In genomic region chr11:36540998-36541397, GRCh38 we compare ENCODE assay signal across 9 cellular contexts. TPM values are rescaled to one million over a fixed set of nuclear protein-coding genes. Genes with fewer than 3 reads are reported as not detected.
DNase-seq lines count a peak whose midpoint lies in the region; ATAC-seq and TF ChIP-seq lines count a peak whose summit lies in the region.
"Had no signal": no experiment of that assay in that cellular context is flagged by ENCODE, and none has a peak within 500 bp of the region (broad histone marks: within the 10 kb centered on the region; RNA-seq: fewer than 3 reads in every experiment).

No MANE protein-coding gene starts in this region.

- peaks cover 20% of the 10 kb centered on the region for H3K27me3 ChIP-seq in adipocyte (replicated peaks; ENCODE audit: control insufficient read depth, insufficient read depth, low read length)
- H3K27me3 ChIP-seq in prostate gland (replicated peaks; ENCODE audit: insufficient read depth) = no peaks in the 10 kb centered on the region

- intact Hi-C loops in prostate gland (cut with DNase I) = no loop called here

- no peak overlapping the region for H3K9ac ChIP-seq in adipocyte (ENCODE audit: low read length)

- 58% methylated on average over 6 of the region's 6 CpGs for WGBS in prostate gland

- H3K4me3 ChIP-seq in adipocyte (ENCODE audit: low read length) = no peak overlapping the region
- no peak overlapping the region for H3K4me3 ChIP-seq in prostate gland

- H3K9me3 ChIP-seq in adipocyte (ENCODE audit: control insufficient read depth, low read length) (no peaks in the 10 kb centered on the region), prostate gland (no peaks in the 10 kb centered on the region)

- peak; percentile 99 for ATAC-seq in GM18868 (IDR thresholded peaks at IDR 0.05; ENCODE audit: unreplicated experiment)
- peak; percentile 90 for ATAC-seq in HG02970 (IDR thresholded peaks at IDR 0.05; ENCODE audit: low FRiP score, unreplicated experiment)

- TF ChIP-seq CTCF in prostate gland (IDR thresholded peaks at IDR 0.05) = no peak

- H3K36me3 ChIP-seq in adipocyte (ENCODE audit: control insufficient read depth, insufficient read depth, low read length, severe bottlenecking) (no peaks in the 10 kb centered on the region), prostate gland (no peaks in the 10 kb centered on the region)

- H3K4me1 ChIP-seq in adipocyte (ENCODE audit: control insufficient read depth, insufficient read depth, low read length) (no peaks in the 10 kb centered on the region), prostate gland (replicated peaks) (no peaks in the 10 kb centered on the region)

- TF ChIP-seq POLR2A in prostate gland (IDR thresholded peaks at IDR 0.05) = no peak

- no peak overlapping the region for H3K27ac ChIP-seq in prostate gland

- peak; percentile 51 for DNase-seq in COLO829 (ENCODE audit: low spot score)
- peak; percentile 43 for DNase-seq in NCI-H187 treated with DMSO at 0.1 percent for 48 hours (lab: John Stamatoyannopoulos, UW)
- DNase-seq in adipocyte (ENCODE audit: low read depth) = peak; percentile 35
- DNase-seq in kidney tubule cell (ENCODE audit: low spot score) = peak; percentile 62
- no peak for DNase-seq in prostate gland (ENCODE audit: low spot score)
- DNase-seq in SKM-1 (lab: John Stamatoyannopoulos, UW; ENCODE audit: unreplicated experiment) = no peak

RNA-seq across cellular contexts. Expression of gene RAG1, which starts 26.8 kb away (rescaled TPM):
- total RNA-seq in prostate gland = 1 to 10 TPM in 1 of 2 donors, under 1 TPM in 1; 0.91 to 1.4 TPM

RNA-seq across cellular contexts. Expression of gene TRAF6, which starts 30.9 kb away (rescaled TPM):
- 10 to 100 TPM; 10.3 to 19.0 TPM for total RNA-seq in prostate gland

RNA-seq across cellular contexts. Expression of gene IFTAP, which starts 53.3 kb away (rescaled TPM):
- 10 to 100 TPM; 23.5 to 38.1 TPM for total RNA-seq in prostate gland

RNA-seq across cellular contexts. Expression of gene RAG2, which starts 57.0 kb away (rescaled TPM):
- not detected for total RNA-seq in prostate gland
- total RNA-seq: right cardiac atrium had no signal

Comparison
In these comparisons a context has a peak if more than half of its experiments do, and no peak if none do; other contexts are left out.
1. DNase-seq: peak in COLO829 (single experiment), NCI-H187 treated with DMSO at 0.1 percent for 48 hours (single experiment), adipocyte (single experiment) and kidney tubule cell (single experiment); none in prostate gland (single experiment) and SKM-1 (single experiment).